ENCODE assay signal across 15 cellular contexts in genomic region chr1:10325521-10325920, GRCh38.
"Had no signal": no experiment of that assay in that cellular context is flagged by ENCODE, and none has a peak within 500 bp of the region (broad histone marks: within the 10 kb centered on the region; RNA-seq: fewer than 3 reads in every experiment).

No MANE protein-coding gene starts in this region.

- H3K27ac ChIP-seq: coronary artery, foreskin keratinocyte, right atrium auricular region, tibial artery had no signal

- H3K27ac Mint-ChIP-seq: memory B cell had no signal

- H3K9me3 Mint-ChIP-seq: memory B cell had no signal

- ATAC-seq: foreskin keratinocyte; left ventricle myocardium superior; mucosa of descending colon; naive thymus-derived CD4-positive, alpha-beta T cell had no signal

- H3K4me3 Mint-ChIP-seq: memory B cell; naive thymus-derived CD4-positive, alpha-beta T cell had no signal

- H3K27me3 Mint-ChIP-seq: memory B cell; naive thymus-derived CD4-positive, alpha-beta T cell had no signal

- DNase-seq: activated gamma-delta T cell treated with Interleukin-2 at 50 U/mL for 16 hours; effector CD8-positive, alpha-beta T cell; foreskin keratinocyte; glutamatergic neuron; hypothalamus; kidney glomerular epithelial cell; left ventricle myocardium superior; mucosa of descending colon; naive thymus-derived CD4-positive, alpha-beta T cell; stimulated activated CD4-positive, alpha-beta T cell treated with anti-CD3 and anti-CD28 coated beads, Interleukin-4, amount 100 ng/mL, for 1 hour; stimulated activated naive CD4-positive, alpha-beta T cell; tibial artery had no signal

- H3K4me1 Mint-ChIP-seq: memory B cell had no signal
